In genomic region chr19:46306501-46306900, GRCh38 we compare ENCODE assay signal across 27 cellular contexts. TPM values are rescaled to one million over a fixed set of nuclear protein-coding genes. Genes with fewer than 3 reads are reported as not detected.
"Had no signal": no experiment of that assay in that cellular context is flagged by ENCODE, and none has a peak within 500 bp of the region (broad histone marks: within the 10 kb centered on the region; RNA-seq: fewer than 3 reads in every experiment).

No MANE protein-coding gene starts in this region.

- H3K79me2 ChIP-seq: parathyroid adenoma had no signal

- H3K4me3 ChIP-seq: neural progenitor cell, ovary, psoas muscle, right lobe of liver, sigmoid colon, stomach, suprapubic skin, testis, tibial artery, transverse colon, upper lobe of right lung, uterus had no signal

- FAIRE-seq: small intestine had no signal

- H2AFZ ChIP-seq: neural progenitor cell, parathyroid adenoma had no signal

- H3K27me3 ChIP-seq: neural progenitor cell, ovary, right lobe of liver, sigmoid colon, stomach, suprapubic skin, testis, tibial artery, transverse colon, upper lobe of right lung, uterus had no signal

- H3K4me1 ChIP-seq: parathyroid adenoma, psoas muscle, right lobe of liver had no signal

- H3K4me2 ChIP-seq: neural progenitor cell had no signal

- H3K9ac ChIP-seq: neural progenitor cell, parathyroid adenoma had no signal

- ATAC-seq: natural killer cell; psoas muscle; right cardiac atrium; right lobe of liver; stimulated activated effector memory CD8-positive, alpha-beta T cell treated with anti-CD3 and anti-CD28 coated beads, Interleukin-12 subunit alpha, Interleukin-12 subunit beta, amount 100 ng/mL, for 72 hours; stimulated activated naive B cell treated with anti-CD40 and anti-IgM and Interleukin-4, amounts not matched to agents 10 μg/mL and 1 μg/mL and 100 μg/mL, for 72 hours; upper lobe of right lung had no signal

- H3K36me3 ChIP-seq: ovary, right lobe of liver, uterus had no signal

- DNase-seq: natural killer cell; occipital lobe; ovary; posterior cingulate gyrus; psoas muscle; right cardiac atrium; right lobe of liver; sigmoid colon; small intestine; stimulated activated CD4-positive, alpha-beta T cell treated with anti-CD3 and anti-CD28 coated beads, Interleukin-15, amount 100 ng/mL, for 24 hours; stimulated activated CD4-positive, alpha-beta T cell treated with anti-CD3 and anti-CD28 coated beads, Interleukin-2, amount 100 ng/mL, for 24 hours; stimulated activated CD4-positive, alpha-beta T cell treated with anti-CD3 and anti-CD28 coated beads, Interleukin-2, amount 100 ng/mL, for 48 hours; stimulated activated CD4-positive, alpha-beta T cell treated with anti-CD3 and anti-CD28 coated beads, Interleukin-4, amount 100 ng/mL, for 24 hours; stimulated activated naive B cell treated with anti-CD40 and anti-IgM and Interleukin-4, amounts not matched to agents 10 μg/mL and 1 μg/mL and 100 μg/mL, for 72 hours; stimulated activated naive CD4-positive, alpha-beta T cell treated with Interleukin-2 at 50 U/mL for 16 hours; stomach; substantia nigra; testis; tibial artery; transverse colon; upper lobe of right lung; uterus had no signal

- H3K27ac ChIP-seq: neural progenitor cell, ovary, parathyroid adenoma, psoas muscle, right lobe of liver, suprapubic skin, testis, upper lobe of right lung, uterus had no signal

- H3K9me3 ChIP-seq: ovary, psoas muscle, right lobe of liver, sigmoid colon, suprapubic skin, testis, transverse colon, upper lobe of right lung, uterus had no signal

RNA-seq across cellular contexts. Expression of gene HIF3A, which starts 9.7 kb away (rescaled TPM):
- total RNA-seq: natural killer cell, osteoblast had no signal
